8 cellular contexts compared by ENCODE assay signal in genomic region chr7:2405601-2406345, GRCh38. TPM values are rescaled to one million over a fixed set of nuclear protein-coding genes. Genes with fewer than 3 reads are reported as not detected.
A peak's percentile ranks its signal among the peaks of the same experiment; 100 is the strongest.
DNase-seq lines count a peak whose midpoint lies in the region; ATAC-seq and TF ChIP-seq lines count a peak whose summit lies in the region.

No MANE protein-coding gene starts in this region.

- no peak for DNase-seq in CD14-positive monocyte (ENCODE audit: low spot score)
- DNase-seq in activated CD8-positive, alpha-beta memory T cell treated with anti-CD3 and anti-CD28 coated beads for 48 hours (ENCODE audit: low read depth in 2 of 3, low spot score in 2 of 3) = peak in 2 of 3 experiments; percentile 28 to 55
- DNase-seq in naive B cell = peak; percentile 59
- DNase-seq in NCI-H1436 treated with DMSO at 0.1 percent for 48 hours (lab: John Stamatoyannopoulos, UW) = no peak
- DNase-seq in NCI-H146 treated with DMSO at 0.1 percent for 48 hours (lab: John Stamatoyannopoulos, UW; ENCODE audit: unreplicated experiment) = no peak
- DNase-seq in epidermal melanocyte (ENCODE audit: insufficient read length, low spot score) = no peak

- H3K4me1 Mint-ChIP-seq in CD14-positive monocyte (peaks cover 76% of the 10 kb centered on the region), naive B cell (peaks cover 48 to 76% (median 64%) of the 10 kb centered on the region in 3 donors)

- H3K36me3 Mint-ChIP-seq in CD14-positive monocyte (peaks cover 0 to 3% of the 10 kb centered on the region in 2 donors), naive B cell (no peaks in the 10 kb centered on the region)

- peak; percentile 47 for ATAC-seq in GM19463 (IDR thresholded peaks at IDR 0.05; ENCODE audit: unreplicated experiment)
- ATAC-seq in HG03558 (IDR thresholded peaks at IDR 0.05; ENCODE audit: extremely low read depth, unreplicated experiment) = peak; percentile 36
- peak; percentile 24 to 41 for ATAC-seq in naive B cell (ENCODE audit: low read depth in 2 of 2)

- intact Hi-C loops in CD14-positive monocyte (cut with micrococcal nuclease) = loop anchor here in 1 of 2 donors (10.0 kb wide), 1 partner anchor 109 kb away; the partner anchor contains the start of gene LFNG

- H3K4me3 Mint-ChIP-seq in CD14-positive monocyte = peak overlapping the region; percentile 82 to 90
- peak overlapping the region; percentile 64 to 94 (median 88) for H3K4me3 Mint-ChIP-seq in naive B cell

- no peak for TF ChIP-seq CTCF in CD14-positive monocyte (IDR thresholded peaks at IDR 0.05)

- H3K9me3 Mint-ChIP-seq in CD14-positive monocyte (no peaks in the 10 kb centered on the region), naive B cell (peaks cover 0 to 5% (median 0%) of the 10 kb centered on the region in 7 donors)

- H3K27ac Mint-ChIP-seq in CD14-positive monocyte (peak overlapping the region; percentile 45 to 84 (median 74)), naive B cell (peak overlapping the region; percentile 60 to 98 (median 90))

- H3K27me3 Mint-ChIP-seq in CD14-positive monocyte (ENCODE audit: low read depth in 3 of 3) = no peaks in the 10 kb centered on the region
- H3K27me3 Mint-ChIP-seq in naive B cell = no peaks in the 10 kb centered on the region

RNA-seq across cellular contexts. Expression of gene CHST12, which starts 2.4 kb away (rescaled TPM):
- polyA plus RNA-seq in CD14-positive monocyte (1 to 10 TPM; 5.8 to 7.5 TPM), naive B cell (ENCODE audit: low read depth in 6 of 6) (10 to 100 TPM in 4 of 6 donors, 1 to 10 TPM in 2; 6.5 to 20.9 (median 12.3) TPM)

RNA-seq across cellular contexts. Expression of gene EIF3B, which starts 51.1 kb away (rescaled TPM):
- polyA plus RNA-seq in CD14-positive monocyte = 10 to 100 TPM; 46.0 to 69.2 TPM
- 100 to 1,000 TPM in 3 of 6 donors, 10 to 100 TPM in 3; 69.6 to 123 (median 94.4) TPM for polyA plus RNA-seq in naive B cell (ENCODE audit: low read depth in 6 of 6)

Comparison
In these comparisons a context has a peak if more than half of its experiments do, and no peak if none do; other contexts are left out.
1. DNase-seq: peak in activated CD8-positive, alpha-beta memory T cell treated with anti-CD3 and anti-CD28 coated beads for 48 hours (2 of 3) and naive B cell (single experiment); none in CD14-positive monocyte (single experiment), NCI-H1436 treated with DMSO at 0.1 percent for 48 hours (single experiment), NCI-H146 treated with DMSO at 0.1 percent for 48 hours (single experiment) and epidermal melanocyte (single experiment).
2. Peak in every context shown above with its lines, with median percentiles within 50 percentile points of each other: ATAC-seq.